8 cellular contexts compared by ENCODE assay signal in genomic region chr6:3162565-3163247, GRCh38. TPM values are rescaled to one million over a fixed set of nuclear protein-coding genes. Genes with fewer than 3 reads are reported as not detected.
DNase-seq lines count a peak whose midpoint lies in the region; ATAC-seq and TF ChIP-seq lines count a peak whose summit lies in the region.

No MANE protein-coding gene starts in this region.

- CTCF ChIA-PET in AG04450 (lab: Charles Lee) = interaction anchor here (0.6 to 3.2 kb wide), 10 partner anchors 27 to 132 kb away, joined by 3 to 24 read pairs (median 5); no protein-coding TSS in a partner anchor

- H3K27ac ChIP-seq in AG04450 (ENCODE audit: low read depth, low read length) = peak overlapping the region; percentile 61
- peak overlapping the region; percentile 97 for H3K27ac ChIP-seq in colonic mucosa
- H3K27ac ChIP-seq in layer of hippocampus (ENCODE audit: low read depth, low read length) = peak overlapping the region; percentile 78

- DNase-seq in AG04450 (ENCODE audit: low read depth, low spot score) (no peak), NCI-H446 (lab: John Stamatoyannopoulos, UW) (peak; percentile 29 to 78), colonic mucosa (peak; percentile 84)
- peak; percentile 56 for DNase-seq in activated CD4-positive, CD25-positive, alpha-beta regulatory T cell treated with anti-CD3 and anti-CD28 coated beads, Interleukin-2, amount 50 U/mL, for 72 hours
- DNase-seq in stimulated activated CD4-positive, alpha-beta T cell treated with anti-CD3 and anti-CD28 coated beads, Interleukin-2, amount 100 ng/mL, for 24 hours = peak; percentile 48 to 62

- H3K9ac ChIP-seq in colonic mucosa (ENCODE audit: low read depth in 2 of 2, low read length in 2 of 2) = peak overlapping the region; percentile 46 to 76

- peak; percentile 20; the same call in 1 of the 2 replicates for TF ChIP-seq CTCF in AG04450 (IDR thresholded peaks at IDR 0.05; ENCODE audit: low read depth, low read length)
- TF ChIP-seq CTCF in colonic mucosa (IDR thresholded peaks at IDR 0.05) = no peak

- TF ChIP-seq POLR2A in GM18526 (IDR thresholded peaks at IDR 0.05; ENCODE audit: extremely low read depth, insufficient read length) = peak; percentile 44

- H3K4me3 ChIP-seq in AG04450 (ENCODE audit: low read depth, low read length) (peak overlapping the region; percentile 71), colonic mucosa (peak overlapping the region; percentile 62)

- no peaks in the 10 kb centered on the region for H3K27me3 ChIP-seq in AG04450 (ENCODE audit: control insufficient read depth, insufficient read depth, low read length)
- no peaks in the 10 kb centered on the region for H3K27me3 ChIP-seq in colonic mucosa
- no peaks in the 10 kb centered on the region for H3K27me3 ChIP-seq in layer of hippocampus (ENCODE audit: control insufficient read depth, insufficient read depth, low read length)

- H3K4me1 ChIP-seq in colonic mucosa = no peaks in the 10 kb centered on the region

- POLR2A ChIA-PET in AG04450 (lab: Yijun Ruan, JAX) = interaction anchor here (0.6 to 1.4 kb wide), 6 partner anchors 24 to 152 kb away, joined by 3 to 6 read pairs (median 5); no protein-coding TSS in a partner anchor

- H3K9me3 ChIP-seq in AG04450 (ENCODE audit: control insufficient read depth, insufficient read depth, low read length) = no peaks in the 10 kb centered on the region; the same call in 1 of the 2 replicates
- H3K9me3 ChIP-seq in colonic mucosa = no peaks in the 10 kb centered on the region

- intact Hi-C loops in colonic mucosa (cut with DNase I) = no loop called here

- no peaks in the 10 kb centered on the region for H3K36me3 ChIP-seq in colonic mucosa

- peak; percentile 43 for ATAC-seq in HG03060 (IDR thresholded peaks at IDR 0.05; ENCODE audit: low read depth, unreplicated experiment)

RNA-seq across cellular contexts. Expression of gene TUBB2A, which starts 5.4 kb away (rescaled TPM):
- polyA plus RNA-seq in AG04450 (2011; rRNA removed) = 111 and 138 TPM in 2 replicates
- polyA minus RNA-seq in AG04450 (2011; rRNA and poly(A)+ RNA removed) = 118 and 150 TPM in 2 replicates
- 10 to 100 TPM; 20.4 to 43.2 TPM for total RNA-seq in colonic mucosa

RNA-seq across cellular contexts. Expression of gene BPHL, which starts 44.2 kb away (rescaled TPM):
- polyA plus RNA-seq in AG04450 (2011; rRNA removed) = 21.0 and 24.4 TPM in 2 replicates
- 9.5 and 9.8 TPM in 2 replicates for polyA minus RNA-seq in AG04450 (2011; rRNA and poly(A)+ RNA removed)
- total RNA-seq in colonic mucosa = 10 to 100 TPM; 13.4 to 31.7 TPM
